Comparison of ENCODE assay signal across 8 cellular contexts in genomic region chr9:76691761-76692313, GRCh38.
A peak's percentile ranks its signal among the peaks of the same experiment; 100 is the strongest.
DNase-seq lines count a peak whose midpoint lies in the region; ATAC-seq lines count a peak whose summit lies in the region.

No MANE protein-coding gene starts in this region.

- CTCF ChIA-PET in activated CD8-positive, alpha-beta T cell treated with anti-CD3 and anti-CD28 coated beads, Interleukin-2, amount 10 ng/mL, durations not matched to agents 7 days and 5 days (lab: Charles Lee): interaction anchor here (0.8 to 1.5 kb wide), 6 partner anchors 11 to 298 kb away, joined by 3 to 5 read pairs (median 3); partner anchors contain the start of gene RFK

- H3K27ac ChIP-seq in ACC112 (ENCODE audit: low read depth, low read length) (no peak overlapping the region), HUES64 (ENCODE audit: low read depth, low read length) (no peak overlapping the region), temporal lobe (ENCODE audit: low read depth, low read length) (peak overlapping the region; percentile 3)

- no peaks in the 10 kb centered on the region for H3K36me3 Mint-ChIP-seq in activated CD8-positive, alpha-beta T cell treated with anti-CD3 and anti-CD28 coated beads, Interleukin-2, amount 10 ng/mL, durations not matched to agents 7 days and 5 days (ENCODE audit: low read depth)
- no peaks in the 10 kb centered on the region for H3K36me3 Mint-ChIP-seq in immature natural killer cell

- whole genome bisulfite sequencing in HUES64: 12% methylated on average over 11 of the region's 13 CpGs

- peaks cover 30% of the 10 kb centered on the region for H3K27me3 Mint-ChIP-seq in activated CD8-positive, alpha-beta T cell treated with anti-CD3 and anti-CD28 coated beads, Interleukin-2, amount 10 ng/mL, durations not matched to agents 7 days and 5 days (ENCODE audit: low read depth)
- H3K27me3 Mint-ChIP-seq in immature natural killer cell (ENCODE audit: low read depth in 3 of 3): peaks cover 3 to 8% (median 4%) of the 10 kb centered on the region in 3 donors

- H3K36me3 ChIP-seq in ACC112 (ENCODE audit: insufficient read depth, low read length) (no peaks in the 10 kb centered on the region), HUES64 (ENCODE audit: insufficient read depth, low read length) (no peaks in the 10 kb centered on the region)

- H3K9me3 Mint-ChIP-seq in activated CD8-positive, alpha-beta T cell treated with anti-CD3 and anti-CD28 coated beads, Interleukin-2, amount 10 ng/mL, durations not matched to agents 7 days and 5 days (ENCODE audit: insufficient read depth): no peaks in the 10 kb centered on the region
- H3K9me3 Mint-ChIP-seq in immature natural killer cell: no peaks in the 10 kb centered on the region

- no peak for ATAC-seq in activated CD8-positive, alpha-beta T cell treated with anti-CD3 and anti-CD28 coated beads, Interleukin-2, amount 10 ng/mL, durations not matched to agents 7 days and 5 days
- ATAC-seq in activated CD4-positive, CD25-positive, alpha-beta regulatory T cell treated with anti-CD3 and anti-CD28 coated beads, Interleukin-2, amount 50 U/mL, for 24 hours: no peak

- no peaks in the 10 kb centered on the region for H3K79me2 ChIP-seq in ACC112 (ENCODE audit: control insufficient read depth, insufficient read depth, low read length, unreplicated experiment)

- DNase-seq in activated CD8-positive, alpha-beta T cell treated with anti-CD3 and anti-CD28 coated beads, Interleukin-2, amount 10 ng/mL, durations not matched to agents 7 days and 5 days: no peak
- DNase-seq in immature natural killer cell (no peak), amniotic stem cell (lab: John Stamatoyannopoulos, UW) (no peak), NCI-H1694 (lab: John Stamatoyannopoulos, UW) (no peak)

- H3K4me1 ChIP-seq in ACC112 (ENCODE audit: control insufficient read depth, insufficient read depth, low read length, unreplicated experiment) (peaks cover 30% of the 10 kb centered on the region), HUES64 (ENCODE audit: insufficient read depth, low read length) (peaks cover 21% of the 10 kb centered on the region; the same call in 1 of the 2 replicates)

- H3K9me3 ChIP-seq in HUES64 (ENCODE audit: insufficient read depth, low read depth, low read length): no peaks in the 10 kb centered on the region

- no peak overlapping the region for H3K27ac Mint-ChIP-seq in activated CD8-positive, alpha-beta T cell treated with anti-CD3 and anti-CD28 coated beads, Interleukin-2, amount 10 ng/mL, durations not matched to agents 7 days and 5 days
- no peak overlapping the region for H3K27ac Mint-ChIP-seq in immature natural killer cell

- peaks cover 13% of the 10 kb centered on the region for H3K4me1 Mint-ChIP-seq in activated CD8-positive, alpha-beta T cell treated with anti-CD3 and anti-CD28 coated beads, Interleukin-2, amount 10 ng/mL, durations not matched to agents 7 days and 5 days (ENCODE audit: low read depth)
- H3K4me1 Mint-ChIP-seq in immature natural killer cell: peaks cover 20 to 26% of the 10 kb centered on the region in 2 donors

- H2AFZ ChIP-seq in ACC112 (ENCODE audit: low read length, unreplicated experiment): peak overlapping the region; percentile 52

- H3K4me3 ChIP-seq in ACC112 (ENCODE audit: low read depth, low read length): no peak overlapping the region
- peak overlapping the region; percentile 58 for H3K4me3 ChIP-seq in HUES64 (ENCODE audit: low read length)

- POLR2A ChIA-PET in activated CD8-positive, alpha-beta T cell treated with anti-CD3 and anti-CD28 coated beads, Interleukin-2, amount 10 ng/mL, durations not matched to agents 7 days and 5 days (lab: Charles Lee): no interaction called here

- H3K4me3 Mint-ChIP-seq in activated CD8-positive, alpha-beta T cell treated with anti-CD3 and anti-CD28 coated beads, Interleukin-2, amount 10 ng/mL, durations not matched to agents 7 days and 5 days: peak overlapping the region; percentile 73
- peak overlapping the region; percentile 28 to 73 (median 40) for H3K4me3 Mint-ChIP-seq in immature natural killer cell

- no peaks in the 10 kb centered on the region for H3K27me3 ChIP-seq in ACC112 (ENCODE audit: insufficient read depth, low read length)
- H3K27me3 ChIP-seq in HUES64 (ENCODE audit: insufficient read depth, low read length): peaks cover 39% of the 10 kb centered on the region

- 0 out of 2 replicates have a peak overlapping the region, but pooled peaks have one; percentile 13 for H3K9ac ChIP-seq in HUES64 (ENCODE audit: low read depth, low read length)
